ENCODE assay signal across 8 cellular contexts in genomic region chr5:154756203-154756870, GRCh38. TPM values are rescaled to one million over a fixed set of nuclear protein-coding genes. Genes with fewer than 3 reads are reported as not detected.
A peak's percentile ranks its signal among the peaks of the same experiment; 100 is the strongest.
DNase-seq lines count a peak whose midpoint lies in the region; ATAC-seq and TF ChIP-seq lines count a peak whose summit lies in the region.

No MANE protein-coding gene starts in this region.

- no peaks in the 10 kb centered on the region for H3K27me3 ChIP-seq in DND-41 (ENCODE audit: insufficient read depth, low read length, poor library complexity)
- H3K27me3 ChIP-seq in uterus = no peaks in the 10 kb centered on the region

- peak overlapping the region; percentile 86 for H3K4me2 ChIP-seq in DND-41 (ENCODE audit: insufficient read depth, low read length)

- intact Hi-C loops in uterus (cut with DNase I; ENCODE audit: low total_unique reads) = loop anchor here (5.0 to 10.0 kb wide), 2 partner anchors 101 to 178 kb away; partner anchors contain the start of genes CNOT8 and GEMIN5

- H3K4me3 ChIP-seq in DND-41 (ENCODE audit: low read depth in 1 of 2, low read length in 2 of 2) = peak overlapping the region; percentile 98 to 99
- peak overlapping the region; percentile 64 to 92 for H3K4me3 ChIP-seq in foreskin fibroblast (ENCODE audit: low read depth in 1 of 2, low read length in 2 of 2)
- peak overlapping the region; percentile 81 to 97 for H3K4me3 ChIP-seq in uterus

- H3K9me3 ChIP-seq in DND-41 (ENCODE audit: insufficient read depth, low read length, severe bottlenecking) = no peaks in the 10 kb centered on the region
- H3K9me3 ChIP-seq in uterus = no peaks in the 10 kb centered on the region

- DNase-seq in DND-41 (peak; percentile 50), NCI-H69 (lab: John Stamatoyannopoulos, UW) (peak; percentile 76), foreskin fibroblast (peak in 1 of 2 donors; percentile 53), occipital lobe (lab: John Stamatoyannopoulos, UW) (peak; percentile 18), uterus (peak; percentile 33 to 49), SHP77 treated with DMSO at 0.1 percent for 48 hours (lab: John Stamatoyannopoulos, UW) (no peak)
- DNase-seq in activated T-helper 1 cell treated with anti-CD3 and anti-CD28 coated beads, Interleukin-2, amount 50 U/mL, for 16 hours (ENCODE audit: low read depth in 1 of 2, low spot score in 1 of 2) = peak; percentile 12 to 21

- H2AFZ ChIP-seq in DND-41 (ENCODE audit: low read depth, low read length) = peak overlapping the region; percentile 56

- H3K4me1 ChIP-seq in DND-41 (ENCODE audit: insufficient read depth, low read length) (peaks cover 49% of the 10 kb centered on the region), uterus (no peaks in the 10 kb centered on the region)

- peak overlapping the region; percentile 96 for H3K27ac ChIP-seq in DND-41 (ENCODE audit: low read length)
- peak overlapping the region; percentile 96 to 99 for H3K27ac ChIP-seq in uterus

- peak overlapping the region; percentile 98 for H3K9ac ChIP-seq in DND-41 (ENCODE audit: low read depth, low read length)

- H3K79me2 ChIP-seq in DND-41 (ENCODE audit: insufficient read depth, low read length) = peaks cover 78% of the 10 kb centered on the region

- no peak for TF ChIP-seq POLR2A in uterus (IDR thresholded peaks at IDR 0.05)

- H3K36me3 ChIP-seq in DND-41 (ENCODE audit: insufficient read depth, low read length) = peaks cover 32% of the 10 kb centered on the region
- H3K36me3 ChIP-seq in uterus = no peaks in the 10 kb centered on the region

- ATAC-seq in DND-41 (ENCODE audit: insufficient read depth, low read depth) = 0 out of 3 replicates have a peak, but pooled peaks have one; percentile 3
- ATAC-seq in HG02610 (IDR thresholded peaks at IDR 0.05; ENCODE audit: unreplicated experiment) = no peak

- H4K20me1 ChIP-seq in DND-41 (ENCODE audit: insufficient read depth, low read length) = peaks cover 49% of the 10 kb centered on the region

- TF ChIP-seq CTCF in DND-41 (IDR thresholded peaks at IDR 0.05; ENCODE audit: borderline replicate concordance, extremely low read depth, low read length, poor library complexity, severe bottlenecking) (no peak), foreskin fibroblast (IDR thresholded peaks at IDR 0.05; ENCODE audit: low read depth, low read length) (no peak), uterus (IDR thresholded peaks at IDR 0.05) (no peak)

RNA-seq across cellular contexts. Expression of gene LARP1, which starts 1.2 kb away (rescaled TPM):
- total RNA-seq in occipital lobe (37.4 TPM), uterus (100 to 1,000 TPM in 1 of 4 donors, 10 to 100 TPM in 3; 33.3 to 202 (median 47.1) TPM)
